9 cellular contexts compared by ENCODE assay signal in genomic region chr1:154954541-154954940, GRCh38. TPM values are rescaled to one million over a fixed set of nuclear protein-coding genes. Genes with fewer than 3 reads are reported as not detected.
DNase-seq lines count a peak whose midpoint lies in the region; ATAC-seq and TF ChIP-seq lines count a peak whose summit lies in the region.
"Had no signal": no experiment of that assay in that cellular context is flagged by ENCODE, and none has a peak within 500 bp of the region (broad histone marks: within the 10 kb centered on the region; RNA-seq: fewer than 3 reads in every experiment).

No MANE protein-coding gene starts in this region.

- TF ChIP-seq CTCF in WI38 (IDR thresholded peaks at IDR 0.05; ENCODE audit: low read depth, low read length) (no peak), glutamatergic neuron (IDR thresholded peaks at IDR 0.05; ENCODE audit: partially characterized antibody, unreplicated experiment) (no peak), smooth muscle cell (IDR thresholded peaks at IDR 0.05; ENCODE audit: borderline replicate concordance, insufficient read depth, poor library complexity, severe bottlenecking) (no peak), RWPE1 (conservative IDR thresholded peaks at IDR 0.05; ENCODE audit: low read depth) (no peak), lower leg skin (IDR thresholded peaks at IDR 0.05) (no peak)

- H3K27ac Mint-ChIP-seq in glutamatergic neuron (ENCODE audit: unreplicated experiment), result peak overlapping the region; percentile 97

- H3K4me2 ChIP-seq in smooth muscle cell, result peak overlapping the region; percentile 89

- intact Hi-C loops in lower leg skin (cut with DNase I; ENCODE audit: low total_unique reads), result loop anchor here (10.0 kb wide), 1 partner anchor 100 kb away; the partner anchor contains the start of gene ADAM15

- POLR2A ChIA-PET in RWPE1 (lab: Yijun Ruan, JAX; ENCODE audit: low non-redundant PET), result no interaction called here

- peaks cover 17% of the 10 kb centered on the region for H3K79me2 ChIP-seq in smooth muscle cell (ENCODE audit: low read depth)

- peak overlapping the region; percentile 81 for H3K9ac ChIP-seq in smooth muscle cell (ENCODE audit: low read depth)

- no peaks in the 10 kb centered on the region for H3K36me3 Mint-ChIP-seq in glutamatergic neuron (ENCODE audit: unreplicated experiment)

- peaks cover 9% of the 10 kb centered on the region for H3K27me3 Mint-ChIP-seq in glutamatergic neuron (ENCODE audit: unreplicated experiment)

- no peaks in the 10 kb centered on the region for H3K27me3 ChIP-seq in smooth muscle cell (ENCODE audit: low read depth)

- CTCF ChIA-PET in RWPE1 (lab: Yijun Ruan, JAX), result interaction anchor here (0.6 kb wide), 1 partner anchor 1008 kb away, joined by 3 read pairs; the partner anchor contains the start of gene DENND4B

- H3K27ac ChIP-seq in smooth muscle cell (ENCODE audit: low read depth) (peak overlapping the region; percentile 91), RWPE1 (no peak overlapping the region)

- H3F3A ChIP-seq in smooth muscle cell (ENCODE audit: low read depth), result no peaks in the 10 kb centered on the region

- DNase-seq in NCI-H82 (lab: John Stamatoyannopoulos, UW) (peak; percentile 55), NCI-H82 treated with DMSO at 0.1 percent for 48 hours (lab: John Stamatoyannopoulos, UW; ENCODE audit: unreplicated experiment) (no peak), glutamatergic neuron (no peak), smooth muscle cell (lab: John Stamatoyannopoulos, UW; ENCODE audit: unreplicated experiment) (no peak), RWPE1 (ENCODE audit: low spot score) (no peak), lower leg skin (ENCODE audit: low spot score in 2 of 2) (no peak)

- no peak overlapping the region for H2AFZ ChIP-seq in smooth muscle cell (ENCODE audit: low read depth)

- peaks cover 48% of the 10 kb centered on the region for H3K4me1 Mint-ChIP-seq in glutamatergic neuron (ENCODE audit: low read depth, unreplicated experiment)

- peaks cover 18% of the 10 kb centered on the region for H3K4me1 ChIP-seq in smooth muscle cell (ENCODE audit: low read depth)

- H3K9me3 ChIP-seq in smooth muscle cell (replicated peaks; ENCODE audit: low read depth), result no peaks in the 10 kb centered on the region

- H3K36me3 ChIP-seq in smooth muscle cell (ENCODE audit: low read depth), result no peaks in the 10 kb centered on the region

- peak overlapping the region; percentile 99 for H3K4me3 Mint-ChIP-seq in glutamatergic neuron (ENCODE audit: unreplicated experiment)

- H3K4me3 ChIP-seq in WI38 (ENCODE audit: low read depth, low read length) (peak overlapping the region; percentile 67; the same call in 1 of the 2 replicates), smooth muscle cell (no peak overlapping the region), lower leg skin (ENCODE audit: low read depth, poor library complexity, severe bottlenecking) (no peak overlapping the region)

- ATAC-seq in HG02571 (IDR thresholded peaks at IDR 0.05; ENCODE audit: unreplicated experiment), result no peak
- ATAC-seq: Panc1 had no signal

- no peak for TF ChIP-seq POLR2A in lower leg skin (IDR thresholded peaks at IDR 0.05)

- peaks cover 27% of the 10 kb centered on the region for H4K20me1 ChIP-seq in smooth muscle cell (ENCODE audit: low read depth)

- WGBS in smooth muscle cell (ENCODE audit: low lambda C conversion rate), result 88% methylated on average over 3 of the region's 3 CpGs
- WGBS in lower leg skin, 2 donors, result 61 to 68% methylated on average over 3 of the region's 3 CpGs

- peaks cover 10% of the 10 kb centered on the region for H3K9me3 Mint-ChIP-seq in glutamatergic neuron (ENCODE audit: unreplicated experiment)

RNA-seq across cellular contexts. Expression of gene PBXIP1, which starts 1.4 kb away (rescaled TPM):
- total RNA-seq in glutamatergic neuron (ENCODE audit: unreplicated experiment) (29.9 TPM), smooth muscle cell (39.1 and 41.9 TPM in 2 replicates), lower leg skin (10 to 100 TPM; 52.1 to 84.1 (median 63.7) TPM)
- polyA plus RNA-seq in smooth muscle cell, result 40.5 and 44.1 TPM in 2 replicates

RNA-seq across cellular contexts. Expression of gene PYGO2, which starts 7.0 kb away (rescaled TPM):
- total RNA-seq in glutamatergic neuron (ENCODE audit: unreplicated experiment) (32.7 TPM), smooth muscle cell (18.4 and 20.3 TPM in 2 replicates), lower leg skin (10 to 100 TPM; 31.9 to 38.0 (median 36.3) TPM)
- polyA plus RNA-seq in smooth muscle cell, result 27.9 and 30.0 TPM in 2 replicates

RNA-seq across cellular contexts. Expression of gene SHC1, which starts 16.0 kb away (rescaled TPM):
- total RNA-seq in glutamatergic neuron (ENCODE audit: unreplicated experiment), result 155 TPM
- 207 and 216 TPM in 2 replicates for total RNA-seq in smooth muscle cell
- 214 and 249 TPM in 2 replicates for polyA plus RNA-seq in smooth muscle cell
- 10 to 100 TPM; 45.4 to 68.9 (median 66.4) TPM for total RNA-seq in lower leg skin

RNA-seq across cellular contexts. Expression of gene PMVK, which starts 18.0 kb away (rescaled TPM):
- total RNA-seq in glutamatergic neuron (ENCODE audit: unreplicated experiment) (30.7 TPM), smooth muscle cell (6.0 and 6.7 TPM in 2 replicates), lower leg skin (10 to 100 TPM; 20.6 to 37.0 (median 33.3) TPM)
- polyA plus RNA-seq in smooth muscle cell, result 31.2 and 40.2 TPM in 2 replicates

RNA-seq across cellular contexts. Expression of gene CKS1B, which starts 19.9 kb away (rescaled TPM):
- 22.8 TPM for total RNA-seq in glutamatergic neuron (ENCODE audit: unreplicated experiment)
- 41.6 and 46.3 TPM in 2 replicates for total RNA-seq in smooth muscle cell
- 115 and 116 TPM in 2 replicates for polyA plus RNA-seq in smooth muscle cell
- 10 to 100 TPM; 40.0 to 58.7 (median 45.3) TPM for total RNA-seq in lower leg skin
